ENCODE assay signal across 20 cellular contexts in the genomic region with DNA sequence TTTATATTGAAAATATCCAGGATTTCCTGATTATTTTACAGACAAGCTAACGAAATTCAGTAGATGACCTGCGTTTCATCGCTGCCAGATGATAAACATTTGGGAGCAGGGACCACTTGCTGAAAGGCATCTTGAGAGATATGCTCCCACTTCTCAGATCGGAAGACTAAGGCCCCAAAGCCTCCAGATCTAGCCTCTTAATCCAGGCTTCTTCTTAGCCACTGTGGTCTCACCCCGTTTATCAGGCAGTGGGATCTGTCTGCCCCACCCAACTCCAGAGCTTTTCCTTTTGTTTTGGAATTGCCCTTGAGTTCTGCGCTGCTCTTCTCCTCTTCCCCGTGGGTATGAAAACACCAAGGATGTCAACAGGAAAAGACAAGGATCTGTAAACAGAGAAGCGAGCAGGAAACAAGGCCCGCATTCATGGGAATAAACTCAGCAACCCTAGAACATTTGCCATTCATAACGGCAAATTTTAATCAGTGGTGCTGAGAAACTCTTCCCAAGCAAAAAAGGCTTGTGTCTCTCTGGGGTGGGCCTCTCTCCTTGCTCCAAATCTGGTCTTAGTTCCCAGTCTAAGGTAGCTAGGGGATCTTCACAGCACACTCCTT. TPM values are rescaled to one million over a fixed set of nuclear protein-coding genes. Genes with fewer than 3 reads are reported as not detected.
DNase-seq lines count a peak whose midpoint lies in the region; ATAC-seq and TF ChIP-seq lines count a peak whose summit lies in the region.
"Had no signal": no experiment of that assay in that cellular context is flagged by ENCODE, and none has a peak within 500 bp of the region (broad histone marks: within the 10 kb centered on the region; RNA-seq: fewer than 3 reads in every experiment).

No MANE protein-coding gene starts in this region.

- H3K4me3 Mint-ChIP-seq in brain: peak overlapping the region in 2 of 5 experiments; percentile 32 to 63
- H3K4me3 Mint-ChIP-seq in mesothelial cell of epicardium: no peak overlapping the region
- no peak overlapping the region for H3K4me3 Mint-ChIP-seq in glutamatergic neuron (ENCODE audit: unreplicated experiment)
- no peak overlapping the region for H3K4me3 Mint-ChIP-seq in naive thymus-derived CD4-positive, alpha-beta T cell
- H3K4me3 Mint-ChIP-seq in chondrocyte (ENCODE audit: unreplicated experiment): no peak overlapping the region
- no peak overlapping the region for H3K4me3 Mint-ChIP-seq in stimulated activated naive B cell treated with anti-CD40 and anti-IgM and Interleukin-4, amounts not matched to agents 10 μg/mL and 1 μg/mL and 100 μg/mL, for 72 hours
- H3K4me3 Mint-ChIP-seq: activated naive CD8-positive, alpha-beta T cell treated with anti-CD3 and anti-CD28 coated beads, Interleukin-2, amount 50 U/mL, for 24 hours; activated T-cell treated with anti-CD3 and anti-CD28 coated beads, Interleukin-2, amount 50 U/mL, for 72 hours; natural killer cell treated with Interleukin-12 subunit alpha and Interleukin-12 subunit beta and Interleukin-15 and Interleukin-18, amount 100 ng/mL, for 72 hours; stimulated activated naive CD8-positive, alpha-beta T cell treated with anti-CD3 and anti-CD28 coated beads, Interleukin-15, Interleukin-2, amounts not matched to agents 100 ng/mL and 50 ng/mL, for 24 hours had no signal

- H3K36me3 Mint-ChIP-seq in brain (no peaks in the 10 kb centered on the region), mesothelial cell of epicardium (peaks cover 11% of the 10 kb centered on the region), glutamatergic neuron (ENCODE audit: unreplicated experiment) (no peaks in the 10 kb centered on the region), chondrocyte (ENCODE audit: low read depth) (peaks cover 4% of the 10 kb centered on the region)
- no peaks in the 10 kb centered on the region for H3K36me3 Mint-ChIP-seq in naive thymus-derived CD4-positive, alpha-beta T cell
- H3K36me3 Mint-ChIP-seq in stimulated activated naive B cell treated with anti-CD40 and anti-IgM and Interleukin-4, amounts not matched to agents 10 μg/mL and 1 μg/mL and 100 μg/mL, for 72 hours: peaks cover 8 to 22% of the 10 kb centered on the region in 2 donors

- no peaks in the 10 kb centered on the region for H3K9me3 ChIP-seq in skeletal muscle tissue (ENCODE audit: control insufficient read depth in 3 of 3, low read length in 3 of 3)
- no peaks in the 10 kb centered on the region for H3K9me3 ChIP-seq in naive thymus-derived CD4-positive, alpha-beta T cell (ENCODE audit: control insufficient read depth in 2 of 3, low read length in 3 of 3)
- H3K9me3 ChIP-seq: MG63 had no signal

- POLR2A ChIA-PET in naive thymus-derived CD4-positive, alpha-beta T cell (lab: Charles Lee): no interaction called here

- H3K36me3 ChIP-seq in skeletal muscle tissue (ENCODE audit: control insufficient read depth in 3 of 3, insufficient read depth in 3 of 3, low read length in 3 of 3): peaks cover 0 to 2% (median 0%) of the 10 kb centered on the region in 3 donors
- H3K36me3 ChIP-seq in naive thymus-derived CD4-positive, alpha-beta T cell (ENCODE audit: control insufficient read depth in 2 of 3, insufficient read depth in 3 of 3, low read length in 3 of 3): peaks cover 0 to 2% (median 0%) of the 10 kb centered on the region in 3 experiments

- H3K4me1 Mint-ChIP-seq in brain: peaks cover 24% of the 10 kb centered on the region
- peaks cover 14% of the 10 kb centered on the region for H3K4me1 Mint-ChIP-seq in mesothelial cell of epicardium
- no peaks in the 10 kb centered on the region for H3K4me1 Mint-ChIP-seq in glutamatergic neuron (ENCODE audit: low read depth, unreplicated experiment)
- H3K4me1 Mint-ChIP-seq in naive thymus-derived CD4-positive, alpha-beta T cell: peaks cover 0 to 6% (median 0%) of the 10 kb centered on the region in 7 donors
- H3K4me1 Mint-ChIP-seq in chondrocyte (ENCODE audit: low read depth): peaks cover 18% of the 10 kb centered on the region
- peaks cover 19 to 30% of the 10 kb centered on the region in 2 donors for H3K4me1 Mint-ChIP-seq in stimulated activated naive B cell treated with anti-CD40 and anti-IgM and Interleukin-4, amounts not matched to agents 10 μg/mL and 1 μg/mL and 100 μg/mL, for 72 hours

- no peak overlapping the region for H3K27ac ChIP-seq in skeletal muscle tissue (ENCODE audit: low read depth, low read length)
- no peak overlapping the region for H3K27ac ChIP-seq in naive thymus-derived CD4-positive, alpha-beta T cell (ENCODE audit: low read depth, low read length)
- H3K27ac ChIP-seq: C4-2B, hepatocyte had no signal

- H3K27me3 ChIP-seq in skeletal muscle tissue (ENCODE audit: control insufficient read depth in 3 of 3, insufficient read depth in 3 of 3, low read length in 3 of 3): no peaks in the 10 kb centered on the region
- H3K27me3 ChIP-seq in naive thymus-derived CD4-positive, alpha-beta T cell (ENCODE audit: control insufficient read depth in 2 of 2, insufficient read depth in 2 of 2, low read length in 2 of 2): no peaks in the 10 kb centered on the region
- H3K27me3 ChIP-seq: hepatocyte, MG63 had no signal

- H3K27me3 Mint-ChIP-seq in brain (peaks cover 4% of the 10 kb centered on the region), mesothelial cell of epicardium (ENCODE audit: low read depth) (no peaks in the 10 kb centered on the region), glutamatergic neuron (ENCODE audit: unreplicated experiment) (peaks cover 3% of the 10 kb centered on the region), chondrocyte (ENCODE audit: low read depth) (no peaks in the 10 kb centered on the region)
- H3K27me3 Mint-ChIP-seq in naive thymus-derived CD4-positive, alpha-beta T cell: peaks cover 0 to 7% (median 0%) of the 10 kb centered on the region in 5 donors
- H3K27me3 Mint-ChIP-seq in stimulated activated naive B cell treated with anti-CD40 and anti-IgM and Interleukin-4, amounts not matched to agents 10 μg/mL and 1 μg/mL and 100 μg/mL, for 72 hours: no peaks in the 10 kb centered on the region
- H3K27me3 Mint-ChIP-seq: activated naive CD8-positive, alpha-beta T cell treated with anti-CD3 and anti-CD28 coated beads, Interleukin-2, amount 50 U/mL, for 24 hours; stimulated activated naive CD8-positive, alpha-beta T cell treated with anti-CD3 and anti-CD28 coated beads, Interleukin-15, Interleukin-2, amounts not matched to agents 100 ng/mL and 50 ng/mL, for 24 hours had no signal

- H3K27ac Mint-ChIP-seq in brain (peak overlapping the region; percentile 62 to 89 (median 74)), mesothelial cell of epicardium (peak overlapping the region; percentile 0), glutamatergic neuron (ENCODE audit: unreplicated experiment) (no peak overlapping the region), chondrocyte (ENCODE audit: unreplicated experiment) (no peak overlapping the region)
- H3K27ac Mint-ChIP-seq in naive thymus-derived CD4-positive, alpha-beta T cell: no peak overlapping the region
- no peak overlapping the region for H3K27ac Mint-ChIP-seq in stimulated activated naive B cell treated with anti-CD40 and anti-IgM and Interleukin-4, amounts not matched to agents 10 μg/mL and 1 μg/mL and 100 μg/mL, for 72 hours
- H3K27ac Mint-ChIP-seq: activated naive CD8-positive, alpha-beta T cell treated with anti-CD3 and anti-CD28 coated beads, Interleukin-2, amount 50 U/mL, for 24 hours; activated T-cell treated with anti-CD3 and anti-CD28 coated beads, Interleukin-2, amount 50 U/mL, for 72 hours; natural killer cell treated with Interleukin-12 subunit alpha and Interleukin-12 subunit beta and Interleukin-15 and Interleukin-18, amount 100 ng/mL, for 72 hours; stimulated activated naive CD8-positive, alpha-beta T cell treated with anti-CD3 and anti-CD28 coated beads, Interleukin-15, Interleukin-2, amounts not matched to agents 100 ng/mL and 50 ng/mL, for 24 hours had no signal

- CTCF ChIA-PET in naive thymus-derived CD4-positive, alpha-beta T cell (lab: Charles Lee): interaction anchor here (0.6 to 4.8 kb wide), 8 partner anchors 171 to 383 kb away, joined by 3 to 84 read pairs (median 4); no protein-coding TSS in a partner anchor

- H3K9ac ChIP-seq in skeletal muscle tissue (ENCODE audit: low read depth in 1 of 3, low read length in 3 of 3): peak overlapping the region in 2 of 3 donors; percentile 1 to 64

- intact Hi-C loops in naive thymus-derived CD4-positive, alpha-beta T cell (cut with micrococcal nuclease): loop anchor here in 1 of 2 donors (5.0 to 10.0 kb wide), 3 partner anchors 39 to 714 kb away; no protein-coding TSS in a partner anchor

- H3K4me1 ChIP-seq in skeletal muscle tissue (ENCODE audit: control insufficient read depth in 3 of 3, insufficient read depth in 3 of 3, low read length in 3 of 3): peaks cover 8 to 14% (median 9%) of the 10 kb centered on the region in 3 donors
- H3K4me1 ChIP-seq in naive thymus-derived CD4-positive, alpha-beta T cell (ENCODE audit: control insufficient read depth in 2 of 2, insufficient read depth in 2 of 2, low read length in 2 of 2): no peaks in the 10 kb centered on the region

- peak overlapping the region in 1 of 3 donors; percentile 52 for H3K4me3 ChIP-seq in skeletal muscle tissue (ENCODE audit: low read length in 3 of 3)
- H3K4me3 ChIP-seq in naive thymus-derived CD4-positive, alpha-beta T cell (ENCODE audit: low read length): no peak overlapping the region
- H3K4me3 ChIP-seq: hepatocyte, MG63 had no signal

- no peak for ATAC-seq in naive thymus-derived CD4-positive, alpha-beta T cell
- no peak for ATAC-seq in stimulated activated naive B cell treated with anti-CD40 and anti-IgM and Interleukin-4, amounts not matched to agents 10 μg/mL and 1 μg/mL and 100 μg/mL, for 72 hours (replicated peaks)
- ATAC-seq: activated naive CD8-positive, alpha-beta T cell treated with anti-CD3 and anti-CD28 coated beads, Interleukin-2, amount 50 U/mL, for 24 hours; activated T-cell treated with anti-CD3 and anti-CD28 coated beads, Interleukin-2, amount 50 U/mL, for 72 hours; natural killer cell treated with Interleukin-12 subunit alpha and Interleukin-12 subunit beta and Interleukin-15 and Interleukin-18, amount 100 ng/mL, for 72 hours had no signal

- H3K9me3 Mint-ChIP-seq in brain (peaks cover 0 to 19% (median 3%) of the 10 kb centered on the region in 5 experiments), mesothelial cell of epicardium (peaks cover 23% of the 10 kb centered on the region), glutamatergic neuron (ENCODE audit: unreplicated experiment) (no peaks in the 10 kb centered on the region), chondrocyte (ENCODE audit: low read depth) (peaks cover 2% of the 10 kb centered on the region)
- peaks cover 0 to 10% (median 0%) of the 10 kb centered on the region in 11 donors for H3K9me3 Mint-ChIP-seq in naive thymus-derived CD4-positive, alpha-beta T cell
- peaks cover 14% of the 10 kb centered on the region in 2 donors for H3K9me3 Mint-ChIP-seq in stimulated activated naive B cell treated with anti-CD40 and anti-IgM and Interleukin-4, amounts not matched to agents 10 μg/mL and 1 μg/mL and 100 μg/mL, for 72 hours
- H3K9me3 Mint-ChIP-seq: activated T-cell treated with anti-CD3 and anti-CD28 coated beads, Interleukin-2, amount 50 U/mL, for 72 hours; natural killer cell treated with Interleukin-12 subunit alpha and Interleukin-12 subunit beta and Interleukin-15 and Interleukin-18, amount 100 ng/mL, for 72 hours; stimulated activated naive CD8-positive, alpha-beta T cell treated with anti-CD3 and anti-CD28 coated beads, Interleukin-15, Interleukin-2, amounts not matched to agents 100 ng/mL and 50 ng/mL, for 24 hours had no signal

- TF ChIP-seq CTCF in brain (conservative IDR thresholded peaks at IDR 0.05): no peak
- TF ChIP-seq CTCF in mesothelial cell of epicardium (IDR thresholded peaks at IDR 0.05; ENCODE audit: unreplicated experiment): no peak
- no peak for TF ChIP-seq CTCF in glutamatergic neuron (IDR thresholded peaks at IDR 0.05; ENCODE audit: partially characterized antibody, unreplicated experiment)
- TF ChIP-seq CTCF in chondrocyte (IDR thresholded peaks at IDR 0.05): no peak

- DNase-seq in NCI-H526 treated with DMSO at 0.1 percent for 48 hours (lab: John Stamatoyannopoulos, UW) (peak; percentile 33), mesothelial cell of epicardium (ENCODE audit: low spot score in 2 of 2, unreplicated experiment in 2 of 2) (no peak), glutamatergic neuron (no peak), chondrocyte (ENCODE audit: low spot score) (no peak)
- DNase-seq in naive thymus-derived CD4-positive, alpha-beta T cell: no peak
- no peak for DNase-seq in stimulated activated naive B cell treated with anti-CD40 and anti-IgM and Interleukin-4, amounts not matched to agents 10 μg/mL and 1 μg/mL and 100 μg/mL, for 72 hours
- DNase-seq: activated naive CD8-positive, alpha-beta T cell treated with anti-CD3 and anti-CD28 coated beads, Interleukin-2, amount 50 U/mL, for 24 hours; activated T-cell treated with anti-CD3 and anti-CD28 coated beads, Interleukin-2, amount 50 U/mL, for 72 hours; DND-41; left cardiac atrium; MG63; NCI-H2081; NCI-H748 treated with DMSO at 0.1 percent for 48 hours; T-helper 9 cell had no signal

RNA-seq across cellular contexts. Expression of a gene that starts 21.4 kb away (rescaled TPM):
- polyA plus RNA-seq in brain (ENCODE audit: insufficient read depth, low read depth, low replicate concordance): 210 TPM
- 195 to 225 TPM (median 215 TPM) in 3 replicates for total RNA-seq in mesothelial cell of epicardium
- 178 TPM for total RNA-seq in skeletal muscle tissue
- 123 TPM for total RNA-seq in glutamatergic neuron (ENCODE audit: unreplicated experiment)
- total RNA-seq in naive thymus-derived CD4-positive, alpha-beta T cell: 100 to 1,000 TPM; 140 to 300 (median 169) TPM
- polyA plus RNA-seq in naive thymus-derived CD4-positive, alpha-beta T cell: 100 to 1,000 TPM; 942 to 982 TPM
- 241 to 327 TPM (median 323 TPM) in 3 replicates for total RNA-seq in chondrocyte

RNA-seq across cellular contexts. Expression of a gene that starts 35.8 kb away (rescaled TPM):
- 89.2 TPM for polyA plus RNA-seq in brain (ENCODE audit: insufficient read depth, low read depth, low replicate concordance)
- total RNA-seq in mesothelial cell of epicardium (217 to 222 TPM (median 220 TPM) in 3 replicates), skeletal muscle tissue (694 TPM), glutamatergic neuron (ENCODE audit: unreplicated experiment) (175 TPM), chondrocyte (426 to 647 TPM (median 621 TPM) in 3 replicates)
- 100 to 1,000 TPM; 331 to 753 (median 415) TPM for total RNA-seq in naive thymus-derived CD4-positive, alpha-beta T cell
- polyA plus RNA-seq in naive thymus-derived CD4-positive, alpha-beta T cell: 1,000 to 10,000 TPM; 2,490 to 2,608 TPM

Comparison
In these comparisons a context has a peak if more than half of its experiments do, and no peak if none do; other contexts are left out.
1. H3K27ac Mint-ChIP-seq: peak in brain (5 of 5) and mesothelial cell of epicardium (single experiment); none in glutamatergic neuron (single experiment), naive thymus-derived CD4-positive, alpha-beta T cell (0 of 9), chondrocyte (single experiment) and stimulated activated naive B cell treated with anti-CD40 and anti-IgM and Interleukin-4, amounts not matched to agents 10 μg/mL and 1 μg/mL and 100 μg/mL, for 72 hours (single experiment).